ENCODE assay signal across 17 cellular contexts in the genomic region with DNA sequence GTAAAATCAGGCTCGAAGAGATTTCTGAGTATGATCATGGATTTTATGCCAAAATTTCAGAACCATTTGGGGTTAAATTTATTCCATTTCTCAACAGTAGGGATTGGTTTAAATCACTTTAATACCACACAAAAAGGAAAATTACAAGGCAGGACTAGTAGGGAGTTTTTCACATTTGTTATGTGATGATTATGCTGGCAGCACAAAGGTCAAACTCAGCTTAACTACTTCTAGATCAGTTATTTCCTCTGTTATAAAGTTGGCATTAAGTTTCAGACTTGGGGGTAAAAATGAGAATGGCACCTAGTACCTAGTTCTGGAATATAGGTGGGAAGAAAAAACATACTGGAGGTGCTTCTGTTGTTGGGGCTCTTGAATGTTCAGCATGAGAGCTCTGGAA. TPM values are rescaled to one million over a fixed set of nuclear protein-coding genes. Genes with fewer than 3 reads are reported as not detected.
DNase-seq lines count a peak whose midpoint lies in the region; ATAC-seq, FAIRE-seq and TF ChIP-seq lines count a peak whose summit lies in the region.
"Had no signal": no experiment of that assay in that cellular context is flagged by ENCODE, and none has a peak within 500 bp of the region (broad histone marks: within the 10 kb centered on the region; RNA-seq: fewer than 3 reads in every experiment).

No MANE protein-coding gene starts in this region.

- no peak overlapping the region for H3K27ac Mint-ChIP-seq in CD4-positive, CD25-positive, alpha-beta regulatory T cell

- peaks cover 11% of the 10 kb centered on the region for H3K36me3 ChIP-seq in CD4-positive, CD25-positive, alpha-beta regulatory T cell (ENCODE audit: control insufficient read depth, insufficient read depth, low read length)
- H3K36me3 ChIP-seq in mucosa of rectum (ENCODE audit: control insufficient read depth in 2 of 2, insufficient read depth in 2 of 2, low read length in 2 of 2) (no peaks in the 10 kb centered on the region), prostate gland (no peaks in the 10 kb centered on the region)

- no peak overlapping the region for H3K4me3 Mint-ChIP-seq in CD4-positive, CD25-positive, alpha-beta regulatory T cell
- H3K4me3 Mint-ChIP-seq: CD8-positive, alpha-beta T cell had no signal

- no peak for TF ChIP-seq CTCF in prostate gland (IDR thresholded peaks at IDR 0.05)

- no peaks in the 10 kb centered on the region for H3K9me3 Mint-ChIP-seq in CD4-positive, CD25-positive, alpha-beta regulatory T cell
- H3K9me3 Mint-ChIP-seq: CD8-positive, alpha-beta T cell had no signal

- peaks cover 3% of the 10 kb centered on the region for H3K4me1 ChIP-seq in CD4-positive, CD25-positive, alpha-beta regulatory T cell (ENCODE audit: control insufficient read depth, insufficient read depth, low read length, poor library complexity, severe bottlenecking)
- H3K4me1 ChIP-seq in mucosa of rectum (ENCODE audit: control insufficient read depth in 2 of 2, insufficient read depth in 2 of 2, low read length in 2 of 2) (peaks cover 15 to 33% of the 10 kb centered on the region in 2 donors), prostate gland (replicated peaks) (no peaks in the 10 kb centered on the region)
- H3K4me1 ChIP-seq: BE2C had no signal

- H3K9me3 ChIP-seq in CD4-positive, CD25-positive, alpha-beta regulatory T cell (ENCODE audit: control insufficient read depth in 2 of 2, low read length in 2 of 2) = no peaks in the 10 kb centered on the region
- no peaks in the 10 kb centered on the region for H3K9me3 ChIP-seq in mucosa of rectum (ENCODE audit: control insufficient read depth in 2 of 2, low read length in 2 of 2)
- H3K9me3 ChIP-seq in prostate gland = no peaks in the 10 kb centered on the region
- H3K9me3 ChIP-seq: BE2C had no signal

- DNase-seq in CD4-positive, CD25-positive, alpha-beta regulatory T cell = no peak
- DNase-seq in GM19239 (ENCODE audit: insufficient read length, low spot score) = no peak
- no peak for DNase-seq in left lobe of liver (ENCODE audit: low spot score)
- DNase-seq in DMS114 treated with DMSO at 0.1 percent for 48 hours (lab: John Stamatoyannopoulos, UW; ENCODE audit: unreplicated experiment) = no peak
- DNase-seq in prostate gland (ENCODE audit: low spot score) = no peak
- DNase-seq in RKO (ENCODE audit: low spot score) = no peak
- DNase-seq: BE2C; CD8-positive, alpha-beta T cell; COR-L47; DND-41; GF-D8; GM23248; H7 had no signal

- H3K27me3 Mint-ChIP-seq in CD4-positive, CD25-positive, alpha-beta regulatory T cell = no peaks in the 10 kb centered on the region

- TF ChIP-seq POLR2A in prostate gland (IDR thresholded peaks at IDR 0.05) = no peak

- ATAC-seq in CD4-positive, CD25-positive, alpha-beta regulatory T cell (ENCODE audit: low read depth in 2 of 2) = no peak
- peak; percentile 17 for ATAC-seq in left lobe of liver
- ATAC-seq: CD8-positive, alpha-beta T cell had no signal

- no peaks in the 10 kb centered on the region for H3K27me3 ChIP-seq in CD4-positive, CD25-positive, alpha-beta regulatory T cell (ENCODE audit: control insufficient read depth, insufficient read depth, low read length)
- H3K27me3 ChIP-seq in mucosa of rectum (ENCODE audit: control insufficient read depth in 2 of 2, insufficient read depth in 2 of 2, low read length in 2 of 2) (no peaks in the 10 kb centered on the region), prostate gland (replicated peaks; ENCODE audit: insufficient read depth) (no peaks in the 10 kb centered on the region)
- H3K27me3 ChIP-seq: BE2C had no signal

- no peak overlapping the region for H3K9ac ChIP-seq in mucosa of rectum (ENCODE audit: low read depth in 1 of 2, low read length in 2 of 2)
- H3K9ac ChIP-seq: GM23248 had no signal

- no peak overlapping the region for H3K27ac ChIP-seq in CD4-positive, CD25-positive, alpha-beta regulatory T cell (ENCODE audit: insufficient read depth, low read length, poor library complexity, severe bottlenecking)
- H3K27ac ChIP-seq in mucosa of rectum (ENCODE audit: low read depth in 2 of 2, low read length in 2 of 2) = peak overlapping the region; percentile 29 to 54
- no peak overlapping the region for H3K27ac ChIP-seq in prostate gland
- H3K27ac ChIP-seq: C4-2B, GM23248 had no signal

- peak; percentile 39 for FAIRE-seq in GM19239 (lab: Jason Lieb, UNC)
- FAIRE-seq: A204.1, D721Med had no signal

- H3K4me3 ChIP-seq in CD4-positive, CD25-positive, alpha-beta regulatory T cell (ENCODE audit: low read depth, low read length) = peak overlapping the region; percentile 9
- H3K4me3 ChIP-seq in mucosa of rectum (ENCODE audit: low read length in 2 of 2) (peak overlapping the region in 1 of 2 donors; percentile 12), prostate gland (no peak overlapping the region)
- H3K4me3 ChIP-seq: GM23248 had no signal

- peaks cover 16% of the 10 kb centered on the region for H3K36me3 Mint-ChIP-seq in CD4-positive, CD25-positive, alpha-beta regulatory T cell

- WGBS in prostate gland = 100% methylated on average over 1 of the region's 1 CpG

- intact Hi-C loops in prostate gland (cut with DNase I) = no loop called here

- H3K4me1 Mint-ChIP-seq in CD4-positive, CD25-positive, alpha-beta regulatory T cell = peaks cover 18 to 51% (median 41%) of the 10 kb centered on the region in 4 donors

RNA-seq across cellular contexts. Expression of gene PHF3, which starts 39.5 kb away (rescaled TPM):
- 103 TPM for total RNA-seq in CD4-positive, CD25-positive, alpha-beta regulatory T cell
- polyA plus RNA-seq in CD4-positive, CD25-positive, alpha-beta regulatory T cell = 10 to 100 TPM; 19.4 to 30.1 (median 21.2) TPM
- total RNA-seq in left lobe of liver (23.2 TPM), prostate gland (10 to 100 TPM; 47.6 to 63.9 TPM)

Comparison
In these comparisons a context has a peak if more than half of its experiments do, and no peak if none do; other contexts are left out.
1. H3K27ac ChIP-seq: peak in mucosa of rectum (2 of 2); none in CD4-positive, CD25-positive, alpha-beta regulatory T cell (single experiment) and prostate gland (0 of 2).